10 cellular contexts compared by ENCODE assay signal in genomic region chr11:74466916-74467885, GRCh38. TPM values are rescaled to one million over a fixed set of nuclear protein-coding genes. Genes with fewer than 3 reads are reported as not detected.
DNase-seq lines count a peak whose midpoint lies in the region; ATAC-seq and TF ChIP-seq lines count a peak whose summit lies in the region.
"Had no signal": no experiment of that assay in that cellular context is flagged by ENCODE, and none has a peak within 500 bp of the region (broad histone marks: within the 10 kb centered on the region; RNA-seq: fewer than 3 reads in every experiment).

Gene KCNE3, minus strand, starts transcription at chr11:74467549. Its CDS starts 9,986 bp downstream, at chr11:74457563.

- H4K20me1 ChIP-seq in osteoblast (ENCODE audit: insufficient read depth, low read length), result no peaks in the 10 kb centered on the region

- peak within 1 kb of the TSS; percentile 82 for H3K4me2 ChIP-seq in osteoblast (ENCODE audit: insufficient read depth, low read length)

- H3K4me3 ChIP-seq in WI38 (ENCODE audit: low read depth, low read length) (peak within 1 kb of the TSS; percentile 16; the same call in 1 of the 2 replicates), heart left ventricle (peak within 1 kb of the TSS; percentile 43 to 81 (median 61)), osteoblast (ENCODE audit: insufficient read depth, low read length) (peak within 1 kb of the TSS; percentile 72)

- TF ChIP-seq CTCF in WI38 (IDR thresholded peaks at IDR 0.05; ENCODE audit: low read depth, low read length), result no peak
- TF ChIP-seq CTCF in heart left ventricle (IDR thresholded peaks at IDR 0.05), result no peak
- no peak for TF ChIP-seq CTCF in osteoblast (IDR thresholded peaks at IDR 0.05; ENCODE audit: extremely low read depth, low read depth, low read length)

- TF ChIP-seq POLR2A in heart left ventricle (IDR thresholded peaks at IDR 0.05), result peak in 1 of 2 donors; percentile 11

- peak within 1 kb of the TSS; percentile 89 for H2AFZ ChIP-seq in osteoblast (ENCODE audit: low read length)

- H3K9me3 ChIP-seq in heart left ventricle (no peaks in the 10 kb centered on the region), osteoblast (ENCODE audit: low read depth, low read length) (no peaks in the 10 kb centered on the region)

- H3K4me1 ChIP-seq in heart left ventricle (peaks cover 0 to 44% (median 13%) of the 10 kb centered on the region in 12 donors), osteoblast (ENCODE audit: insufficient read depth, low read length) (no peaks in the 10 kb centered on the region)

- 9 to 12% (median 10%) methylated on average over 44 to 62 of the region's 62 CpGs for WGBS in heart left ventricle, 4 donors

- H3K27ac ChIP-seq in heart left ventricle (peak within 1 kb of the TSS in 11 of 12 donors; percentile 24 to 77 (median 60)), osteoblast (ENCODE audit: low read depth, low read length) (no peak within 1 kb of the TSS)
- H3K27ac ChIP-seq: HL-60 had no signal

- ATAC-seq in heart left ventricle (peak; percentile 60 to 91 (median 86)), GM21619 (IDR thresholded peaks at IDR 0.05; ENCODE audit: unreplicated experiment) (no peak)

- H3K36me3 ChIP-seq in heart left ventricle, result no peaks in the 10 kb centered on the region
- no peaks in the 10 kb centered on the region for H3K36me3 ChIP-seq in osteoblast (ENCODE audit: insufficient read depth, low read length)

- H3K27me3 ChIP-seq in heart left ventricle, result peaks cover 0 to 6% (median 0%) of the 10 kb centered on the region in 9 donors
- peaks cover 17% of the 10 kb centered on the region for H3K27me3 ChIP-seq in osteoblast (ENCODE audit: insufficient read depth, low read length)

- intact Hi-C loops in heart left ventricle (cut with DNase I), result no loop called here

- H3K79me2 ChIP-seq in osteoblast (ENCODE audit: insufficient read depth, low read length), result no peaks in the 10 kb centered on the region

- DNase-seq in AG08396 (ENCODE audit: low spot score) (peak; percentile 34), heart left ventricle (peak; percentile 54 to 84 (median 67)), osteoblast (ENCODE audit: insufficient read length, low spot score, missing footprints) (peak; percentile 81), NCI-H1694 treated with DMSO at 0.1 percent for 48 hours (lab: John Stamatoyannopoulos, UW) (no peak)
- DNase-seq in activated T-cell treated with anti-CD3 and anti-CD28 coated beads, Interleukin-2, amount 50 U/mL, for 1 hour, result no peak
- no peak for DNase-seq in stimulated activated CD4-positive, alpha-beta T cell treated with anti-CD3 and anti-CD28 coated beads, Interleukin-4, amount 100 ng/mL, for 1 hour
- DNase-seq: activated CD4-positive, alpha-beta T cell treated with anti-CD3 and anti-CD28 coated beads for 48 hours had no signal

RNA-seq across cellular contexts. Expression of gene KCNE3, which starts in this region (rescaled TPM):
- 1 to 10 TPM; 1.3 to 9.5 (median 2.4) TPM for total RNA-seq in heart left ventricle
- 1 to 10 TPM; 1.3 to 1.4 TPM for polyA plus RNA-seq in heart left ventricle
- total RNA-seq in osteoblast, result 1.8 and 2.4 TPM in 2 replicates

Comparison
In these comparisons a context has a peak if more than half of its experiments do, and no peak if none do; other contexts are left out.
1. DNase-seq: peak in AG08396 (single experiment), heart left ventricle (5 of 5) and osteoblast (single experiment); none in NCI-H1694 treated with DMSO at 0.1 percent for 48 hours (single experiment), activated T-cell treated with anti-CD3 and anti-CD28 coated beads, Interleukin-2, amount 50 U/mL, for 1 hour (single experiment) and stimulated activated CD4-positive, alpha-beta T cell treated with anti-CD3 and anti-CD28 coated beads, Interleukin-4, amount 100 ng/mL, for 1 hour (single experiment).
2. H3K4me3 ChIP-seq: peak in every context shown above with its lines; median percentile 72 in osteoblast; 61 in heart left ventricle; 16 in WI38.